In genomic region chr6:29941006-29941405, GRCh38 we compare ENCODE assay signal across 1 cellular context.
TF ChIP-seq lines count a peak whose summit lies in the region.

No MANE protein-coding gene starts in this region.

TF ChIP-seq in IMR-90, 13 proteins besides CTCF, POLR2A, EP300 and RAD21 (continued from another document):
- no peak for TF ChIP-seq BHLHE40 (IDR thresholded peaks at IDR 0.05; ENCODE audit: low read depth, low read length)
- no peak for TF ChIP-seq RCOR1 (IDR thresholded peaks at IDR 0.05; ENCODE audit: insufficient replicate concordance, low read length)
- no peak for TF ChIP-seq MAZ (IDR thresholded peaks at IDR 0.05; ENCODE audit: borderline replicate concordance, low read depth, low read length)
